20 cellular contexts compared by ENCODE assay signal in the genomic region with DNA sequence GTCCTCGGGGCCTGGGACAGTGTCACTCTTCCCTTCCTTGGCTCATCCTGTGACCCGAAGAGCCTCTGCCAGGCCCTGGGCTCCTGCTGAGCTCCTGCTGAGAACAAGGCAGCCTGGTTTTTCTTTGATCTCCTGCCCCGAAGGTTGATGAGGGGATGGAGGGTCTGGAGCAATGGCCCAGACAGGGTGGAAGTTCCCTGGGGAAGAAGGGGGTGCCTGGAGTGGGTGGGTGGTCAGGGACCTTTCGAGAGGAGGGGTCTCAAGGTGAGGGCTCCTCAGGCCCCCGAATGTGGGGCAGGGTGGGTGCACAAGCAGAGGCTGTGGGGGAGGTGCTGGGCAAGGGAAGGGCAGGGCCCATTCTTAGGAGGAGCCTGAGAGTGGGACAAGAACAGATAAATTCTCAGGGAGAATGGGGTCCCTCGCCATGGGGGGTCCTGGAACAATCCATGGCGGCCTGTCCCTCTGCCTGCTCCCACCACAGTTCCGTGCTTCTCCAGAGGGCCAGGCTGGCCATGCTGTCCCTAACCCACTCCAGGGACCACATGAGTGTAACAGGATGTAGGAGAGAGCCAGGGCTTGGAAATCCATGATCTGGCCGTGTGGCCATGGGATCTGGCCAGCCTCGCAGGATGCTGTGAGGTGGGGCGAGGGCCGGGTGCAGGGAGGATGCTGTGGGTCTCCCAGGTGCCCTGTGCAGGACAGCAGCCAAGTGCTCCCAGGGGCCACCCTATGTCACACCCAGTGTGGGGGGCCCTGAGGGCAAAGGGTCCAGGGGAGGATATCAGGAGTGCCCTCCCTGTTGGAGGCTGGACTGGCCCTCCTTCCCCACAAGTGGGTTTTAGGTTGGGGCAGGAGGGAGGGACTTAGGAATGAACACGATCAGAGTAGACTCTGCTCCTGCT.
DNase-seq lines count a peak whose midpoint lies in the region; ATAC-seq and TF ChIP-seq lines count a peak whose summit lies in the region.
"Had no signal": no experiment of that assay in that cellular context is flagged by ENCODE, and none has a peak within 500 bp of the region (broad histone marks: within the 10 kb centered on the region; RNA-seq: fewer than 3 reads in every experiment).

No MANE protein-coding gene starts in this region.

- H3K36me3 ChIP-seq in SU-DHL-6 (ENCODE audit: low read length) (no peaks in the 10 kb centered on the region), Peyer's patch (no peaks in the 10 kb centered on the region)
- H3K36me3 ChIP-seq: ovary, spleen, upper lobe of right lung had no signal

- H3K27me3 Mint-ChIP-seq in activated naive CD8-positive, alpha-beta T cell = peaks cover 18% of the 10 kb centered on the region
- peaks cover 45% of the 10 kb centered on the region for H3K27me3 Mint-ChIP-seq in activated naive CD8-positive, alpha-beta T cell treated with anti-CD3 and anti-CD28 coated beads, Interleukin-2, amount 50 U/mL, for 24 hours
- H3K27me3 Mint-ChIP-seq in stimulated activated naive B cell treated with anti-CD40 and anti-IgM and Interleukin-4, amounts not matched to agents 10 μg/mL and 1 μg/mL and 100 μg/mL, for 72 hours = peaks cover 41 to 52% of the 10 kb centered on the region in 2 donors

- H3K9me3 ChIP-seq in SU-DHL-6 (ENCODE audit: insufficient read depth, low read length) = no peaks in the 10 kb centered on the region
- H3K9me3 ChIP-seq in Peyer's patch = no peaks in the 10 kb centered on the region
- H3K9me3 ChIP-seq: Caco-2, ovary, spleen, upper lobe of right lung had no signal

- no peaks in the 10 kb centered on the region for H4K20me1 ChIP-seq in SU-DHL-6 (ENCODE audit: low read depth, low read length)

- H3K27ac Mint-ChIP-seq in activated naive CD8-positive, alpha-beta T cell = no peak overlapping the region
- no peak overlapping the region for H3K27ac Mint-ChIP-seq in activated naive CD8-positive, alpha-beta T cell treated with anti-CD3 and anti-CD28 coated beads, Interleukin-2, amount 50 U/mL, for 24 hours
- no peak overlapping the region for H3K27ac Mint-ChIP-seq in stimulated activated naive B cell treated with anti-CD40 and anti-IgM and Interleukin-4, amounts not matched to agents 10 μg/mL and 1 μg/mL and 100 μg/mL, for 72 hours
- H3K27ac Mint-ChIP-seq: activated T-helper 2 cell treated with anti-CD3 and anti-CD28 coated beads, Interferon-gamma antibody, Interleukin-2, Interleukin-4, amounts not matched to agents 10 μg/mL and 5 μg/mL and 100 μg/mL, durations not matched to agents 14 hours and 24 hours and 36 hours; natural killer cell treated with Interleukin-12 subunit alpha and Interleukin-12 subunit beta and Interleukin-15 and Interleukin-18, amount 100 ng/mL, for 72 hours had no signal

- H3K27ac ChIP-seq in SU-DHL-6 (ENCODE audit: low read depth, low read length) (peak overlapping the region; percentile 88), Peyer's patch (no peak overlapping the region)
- H3K27ac ChIP-seq: ovary, spleen, upper lobe of right lung, VCaP had no signal

- H3K9me3 Mint-ChIP-seq in activated naive CD8-positive, alpha-beta T cell (ENCODE audit: low read depth) = no peaks in the 10 kb centered on the region
- H3K9me3 Mint-ChIP-seq in activated naive CD8-positive, alpha-beta T cell treated with anti-CD3 and anti-CD28 coated beads, Interleukin-2, amount 50 U/mL, for 24 hours = no peaks in the 10 kb centered on the region
- H3K9me3 Mint-ChIP-seq in stimulated activated naive B cell treated with anti-CD40 and anti-IgM and Interleukin-4, amounts not matched to agents 10 μg/mL and 1 μg/mL and 100 μg/mL, for 72 hours = no peaks in the 10 kb centered on the region
- H3K9me3 Mint-ChIP-seq: activated T-helper 2 cell treated with anti-CD3 and anti-CD28 coated beads, Interferon-gamma antibody, Interleukin-2, Interleukin-4, amounts not matched to agents 10 μg/mL and 5 μg/mL and 100 μg/mL, durations not matched to agents 14 hours and 24 hours and 36 hours; natural killer cell treated with Interleukin-12 subunit alpha and Interleukin-12 subunit beta and Interleukin-15 and Interleukin-18, amount 100 ng/mL, for 72 hours had no signal

- H3K79me2 ChIP-seq in SU-DHL-6 (ENCODE audit: insufficient read depth, low read length) = no peaks in the 10 kb centered on the region

- peaks cover 5% of the 10 kb centered on the region for H3F3A ChIP-seq in SU-DHL-6 (ENCODE audit: insufficient read depth)

- no peak for ATAC-seq in activated naive CD8-positive, alpha-beta T cell treated with anti-CD3 and anti-CD28 coated beads, Interleukin-2, amount 50 U/mL, for 24 hours
- no peak for ATAC-seq in stimulated activated naive B cell treated with anti-CD40 and anti-IgM and Interleukin-4, amounts not matched to agents 10 μg/mL and 1 μg/mL and 100 μg/mL, for 72 hours (replicated peaks)
- no peak for ATAC-seq in GM21360 (IDR thresholded peaks at IDR 0.05; ENCODE audit: unreplicated experiment)
- ATAC-seq: natural killer cell treated with Interleukin-12 subunit alpha and Interleukin-12 subunit beta and Interleukin-15 and Interleukin-18, amount 100 ng/mL, for 72 hours; upper lobe of right lung had no signal

- H3K4me3 ChIP-seq in SU-DHL-6 (ENCODE audit: insufficient read depth, low read length, poor library complexity, severe bottlenecking) (peak overlapping the region; percentile 38), Peyer's patch (no peak overlapping the region)
- H3K4me3 ChIP-seq: ovary, upper lobe of right lung had no signal

- peaks cover 3% of the 10 kb centered on the region for H3K4me1 Mint-ChIP-seq in activated naive CD8-positive, alpha-beta T cell (ENCODE audit: low read depth)
- peaks cover 15% of the 10 kb centered on the region for H3K4me1 Mint-ChIP-seq in activated naive CD8-positive, alpha-beta T cell treated with anti-CD3 and anti-CD28 coated beads, Interleukin-2, amount 50 U/mL, for 24 hours
- peaks cover 20 to 41% of the 10 kb centered on the region in 2 donors for H3K4me1 Mint-ChIP-seq in stimulated activated naive B cell treated with anti-CD40 and anti-IgM and Interleukin-4, amounts not matched to agents 10 μg/mL and 1 μg/mL and 100 μg/mL, for 72 hours

- H3K27me3 ChIP-seq in SU-DHL-6 (ENCODE audit: low read length) (no peaks in the 10 kb centered on the region), Peyer's patch (peaks cover 0 to 5% of the 10 kb centered on the region in 2 donors)
- H3K27me3 ChIP-seq: ovary had no signal

- DNase-seq in activated naive CD8-positive, alpha-beta T cell treated with anti-CD3 and anti-CD28 coated beads, Interleukin-2, amount 50 U/mL, for 24 hours = no peak
- DNase-seq in islet precursor cell = peak; percentile 45
- no peak for DNase-seq in stimulated activated naive B cell treated with anti-CD40 and anti-IgM and Interleukin-4, amounts not matched to agents 10 μg/mL and 1 μg/mL and 100 μg/mL, for 72 hours
- DNase-seq in SKM-1 treated with dmso at 0.1 percent for 144 hours (lab: John Stamatoyannopoulos, UW; ENCODE audit: unreplicated experiment) = no peak
- DNase-seq in Peyer's patch = no peak
- DNase-seq: activated CD4-positive, alpha-beta T cell treated with anti-CD3 and anti-CD28 coated beads, Interleukin-2, amount 50 U/mL, for 1 hour; activated CD8-positive, alpha-beta memory T cell treated with anti-CD3 and anti-CD28 coated beads, Interleukin-2, amount 50 U/mL, for 4 hours; Caco-2; NCI-H1694 treated with DMSO at 0.1 percent for 48 hours; NCI-H2171; NCI-H510A treated with DMSO at 0.1 percent for 48 hours; spleen had no signal

- H3K4me3 Mint-ChIP-seq in activated naive CD8-positive, alpha-beta T cell = peak overlapping the region; percentile 32
- no peak overlapping the region for H3K4me3 Mint-ChIP-seq in activated naive CD8-positive, alpha-beta T cell treated with anti-CD3 and anti-CD28 coated beads, Interleukin-2, amount 50 U/mL, for 24 hours
- peak overlapping the region; percentile 62 to 73 for H3K4me3 Mint-ChIP-seq in stimulated activated naive B cell treated with anti-CD40 and anti-IgM and Interleukin-4, amounts not matched to agents 10 μg/mL and 1 μg/mL and 100 μg/mL, for 72 hours
- H3K4me3 Mint-ChIP-seq: natural killer cell treated with Interleukin-12 subunit alpha and Interleukin-12 subunit beta and Interleukin-15 and Interleukin-18, amount 100 ng/mL, for 72 hours had no signal

- H3K9ac ChIP-seq in SU-DHL-6 (ENCODE audit: low read length) = peak overlapping the region; percentile 63

- peaks cover 0 to 10% (median 4%) of the 10 kb centered on the region in 4 donors for H3K4me1 ChIP-seq in Peyer's patch
- H3K4me1 ChIP-seq: Caco-2 had no signal

- H3K36me3 Mint-ChIP-seq in activated naive CD8-positive, alpha-beta T cell = no peaks in the 10 kb centered on the region
- H3K36me3 Mint-ChIP-seq in activated naive CD8-positive, alpha-beta T cell treated with anti-CD3 and anti-CD28 coated beads, Interleukin-2, amount 50 U/mL, for 24 hours (ENCODE audit: low read depth) = no peaks in the 10 kb centered on the region
- no peaks in the 10 kb centered on the region for H3K36me3 Mint-ChIP-seq in stimulated activated naive B cell treated with anti-CD40 and anti-IgM and Interleukin-4, amounts not matched to agents 10 μg/mL and 1 μg/mL and 100 μg/mL, for 72 hours

- TF ChIP-seq POLR2A in Peyer's patch (IDR thresholded peaks at IDR 0.05) = no peak

- no peak for TF ChIP-seq CTCF in SU-DHL-6 (IDR thresholded peaks at IDR 0.05; ENCODE audit: insufficient read depth, low read length, poor library complexity, severe bottlenecking)
- TF ChIP-seq CTCF in Peyer's patch (IDR thresholded peaks at IDR 0.05) = no peak

- H3K9me2 ChIP-seq in SU-DHL-6 (replicated peaks; ENCODE audit: insufficient read depth, low read length) = no peaks in the 10 kb centered on the region

- peak overlapping the region; percentile 60 for H3K4me2 ChIP-seq in SU-DHL-6 (ENCODE audit: low read depth, low read length, poor library complexity, severe bottlenecking)

- H2AFZ ChIP-seq in SU-DHL-6 (ENCODE audit: low read depth, low read length, severe bottlenecking) = no peak overlapping the region
